Comparison of ENCODE assay signal across 6 cellular contexts in the genomic region with DNA sequence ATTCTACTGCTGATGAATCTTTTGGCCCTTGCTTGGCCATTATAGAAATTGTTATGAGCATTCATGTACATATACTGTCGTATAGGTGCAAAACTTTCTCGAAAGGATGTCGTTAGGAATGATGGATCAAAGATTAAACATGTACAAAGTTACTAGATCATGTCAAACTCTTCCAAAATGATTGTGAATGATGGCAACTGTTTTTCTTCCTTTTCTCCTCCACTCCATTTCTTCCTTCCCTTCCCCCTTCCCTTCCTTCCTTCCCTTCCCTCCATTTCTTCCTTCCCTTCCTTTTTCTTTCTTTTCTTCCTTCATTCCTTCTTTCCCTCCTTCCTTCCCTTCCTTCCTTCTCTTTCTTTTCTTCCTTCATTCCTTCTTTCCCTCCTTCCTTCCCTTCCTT.
"Had no signal": no experiment of that assay in that cellular context is flagged by ENCODE, and none has a peak within 500 bp of the region (broad histone marks: within the 10 kb centered on the region; RNA-seq: fewer than 3 reads in every experiment).

No MANE protein-coding gene starts in this region.

- H3K27ac Mint-ChIP-seq: IgD-negative memory B cell had no signal

- H3K4me3 Mint-ChIP-seq: IgD-negative memory B cell had no signal

- H3K27me3 Mint-ChIP-seq: IgD-negative memory B cell had no signal

- FAIRE-seq: HTR-8/SVneo had no signal

- H3K27ac ChIP-seq: HL-60 had no signal

- H3K4me1 Mint-ChIP-seq: IgD-negative memory B cell had no signal

- DNase-seq: IMR-90, KBM-7, KG1 had no signal
